In the genomic region with DNA sequence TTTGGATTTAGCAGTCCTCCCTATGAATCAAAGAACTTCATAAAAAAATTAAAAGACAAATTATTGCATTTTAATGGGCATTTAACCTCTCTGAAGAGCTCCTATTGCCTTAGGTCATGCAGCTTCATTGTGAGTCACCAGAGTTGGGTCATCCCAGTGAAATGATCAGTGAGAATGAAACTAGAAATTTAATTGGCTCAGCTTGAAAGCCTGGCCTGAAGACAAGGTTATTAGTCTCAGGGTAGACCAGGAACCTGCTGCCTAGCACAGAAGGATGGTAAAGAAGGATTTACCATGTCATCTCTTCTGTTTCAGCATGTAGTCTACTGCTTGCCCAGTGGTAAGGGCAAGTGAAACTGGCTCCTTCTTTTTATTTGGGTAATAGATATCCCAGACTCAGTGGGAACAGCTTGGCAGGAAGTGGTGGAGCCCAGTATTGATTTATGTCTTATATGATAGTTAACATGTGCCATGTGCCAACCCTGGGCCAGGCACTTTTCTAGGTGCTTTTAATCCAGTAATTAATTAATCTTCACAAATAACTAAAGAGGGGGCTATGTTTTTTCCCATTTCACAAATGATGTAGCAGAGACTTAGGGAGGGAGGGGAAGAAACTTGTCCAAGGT, we compare ENCODE assay signal across 10 cellular contexts. TPM values are rescaled to one million over a fixed set of nuclear protein-coding genes. Genes with fewer than 3 reads are reported as not detected.
DNase-seq lines count a peak whose midpoint lies in the region; ATAC-seq and TF ChIP-seq lines count a peak whose summit lies in the region.
"Had no signal": no experiment of that assay in that cellular context is flagged by ENCODE, and none has a peak within 500 bp of the region (broad histone marks: within the 10 kb centered on the region; RNA-seq: fewer than 3 reads in every experiment).

No MANE protein-coding gene starts in this region.

- H3K9me3 ChIP-seq in psoas muscle (no peaks in the 10 kb centered on the region), WERI-Rb-1 (ENCODE audit: severe bottlenecking) (no peaks in the 10 kb centered on the region)

- intact Hi-C loops in psoas muscle (cut with DNase I), result no loop called here

- DNase-seq in DMS153 (lab: John Stamatoyannopoulos, UW) (peak; percentile 9), DMS153 treated with DMSO at 0.1 percent for 48 hours (lab: John Stamatoyannopoulos, UW; ENCODE audit: unreplicated experiment) (no peak), HS-27A (ENCODE audit: low read depth) (peak; percentile 15), amniotic epithelial cell (ENCODE audit: low read depth) (peak; percentile 92), psoas muscle (no peak), activated T-cell treated with anti-CD3 and anti-CD28 coated beads for 4 hours (no peak), WERI-Rb-1 (no peak)
- DNase-seq: aorta had no signal

- ATAC-seq in psoas muscle, result peak; percentile 43 to 65 (median 58)
- no peak for ATAC-seq in HG03460 (IDR thresholded peaks at IDR 0.05; ENCODE audit: unreplicated experiment)
- ATAC-seq: K562 had no signal

- H3K27me3 ChIP-seq in psoas muscle (ENCODE audit: insufficient read depth in 3 of 3, low read length in 2 of 3) (peaks cover 0 to 3% (median 0%) of the 10 kb centered on the region in 3 donors), WERI-Rb-1 (ENCODE audit: insufficient read depth, low read depth, severe bottlenecking) (no peaks in the 10 kb centered on the region)

- no peaks in the 10 kb centered on the region for H3K4me1 ChIP-seq in psoas muscle

- no peaks in the 10 kb centered on the region for H3K36me3 ChIP-seq in psoas muscle (ENCODE audit: insufficient read depth in 1 of 2, low read depth in 1 of 2)
- H3K36me3 ChIP-seq in WERI-Rb-1, result no peaks in the 10 kb centered on the region

- no peak overlapping the region for H3K27ac ChIP-seq in psoas muscle
- no peak overlapping the region for H3K27ac ChIP-seq in WERI-Rb-1

- no peak overlapping the region for H3K4me3 ChIP-seq in psoas muscle
- H3K4me3 ChIP-seq in WERI-Rb-1 (ENCODE audit: low read depth, low read length), result no peak overlapping the region
- H3K4me3 ChIP-seq: K562 had no signal

- no peak for TF ChIP-seq CTCF in psoas muscle (IDR thresholded peaks at IDR 0.05)
- no peak for TF ChIP-seq CTCF in WERI-Rb-1 (IDR thresholded peaks at IDR 0.05; ENCODE audit: low read depth, low read length)

RNA-seq across cellular contexts. Expression of gene LAMC2, which starts 23.6 kb away (rescaled TPM):
- 1 to 10 TPM in 1 of 4 donors, under 1 TPM in 3; 0.25 to 1.2 (median 0.76) TPM for total RNA-seq in psoas muscle
- 1 to 10 TPM in 2 of 3 donors, under 1 TPM in 1; 0.99 to 1.3 (median 1.3) TPM for polyA plus RNA-seq in psoas muscle

Comparison
In these comparisons a context has a peak if more than half of its experiments do, and no peak if none do; other contexts are left out.
1. DNase-seq: peak in DMS153 (single experiment), HS-27A (single experiment) and amniotic epithelial cell (single experiment); none in DMS153 treated with DMSO at 0.1 percent for 48 hours (single experiment), psoas muscle (0 of 2), activated T-cell treated with anti-CD3 and anti-CD28 coated beads for 4 hours (single experiment) and WERI-Rb-1 (single experiment).